1 cellular context compared by ENCODE assay signal in the genomic region with DNA sequence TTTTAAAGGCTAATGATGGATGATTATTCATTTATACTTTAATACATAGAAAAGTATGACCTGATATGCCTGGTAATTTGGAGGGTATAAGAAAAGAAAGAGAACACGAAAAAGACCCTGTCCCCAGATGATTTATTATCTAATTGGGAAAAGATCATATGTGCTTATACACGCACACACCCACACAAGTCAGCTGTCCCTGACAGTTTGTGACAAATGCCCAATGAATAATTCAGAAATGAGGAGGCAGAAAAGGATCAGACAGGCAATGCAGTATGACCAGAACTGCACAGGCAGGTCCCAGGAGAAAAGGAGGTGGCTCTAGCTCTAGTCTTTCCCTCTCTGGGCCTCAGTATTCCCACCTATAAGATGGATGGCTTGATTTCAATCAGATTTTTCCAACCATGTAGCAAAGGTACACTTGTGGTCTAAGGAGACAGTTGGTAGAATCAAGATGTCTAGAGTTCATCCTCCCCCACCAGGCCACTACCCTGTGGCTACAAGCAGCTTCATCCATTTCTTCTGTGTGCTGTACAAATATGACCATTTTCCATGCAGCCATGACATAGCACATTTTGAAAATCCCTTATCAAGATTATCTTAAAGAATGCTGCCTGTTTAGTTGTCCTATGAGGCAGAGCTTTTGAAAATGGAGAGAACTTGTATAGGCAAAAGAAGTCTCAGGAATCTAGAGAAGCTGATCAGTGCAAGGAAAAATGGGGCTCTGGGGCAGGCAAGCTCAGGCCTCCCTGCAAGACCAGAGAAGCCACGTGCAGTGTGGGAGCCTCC.
TF ChIP-seq lines count a peak whose summit lies in the region.

No MANE protein-coding gene starts in this region.

TF ChIP-seq in K562, 482 proteins besides CTCF, POLR2A, EP300 and RAD21 (continued from another document and continues in another):
- TF ChIP-seq, protein P1, sequence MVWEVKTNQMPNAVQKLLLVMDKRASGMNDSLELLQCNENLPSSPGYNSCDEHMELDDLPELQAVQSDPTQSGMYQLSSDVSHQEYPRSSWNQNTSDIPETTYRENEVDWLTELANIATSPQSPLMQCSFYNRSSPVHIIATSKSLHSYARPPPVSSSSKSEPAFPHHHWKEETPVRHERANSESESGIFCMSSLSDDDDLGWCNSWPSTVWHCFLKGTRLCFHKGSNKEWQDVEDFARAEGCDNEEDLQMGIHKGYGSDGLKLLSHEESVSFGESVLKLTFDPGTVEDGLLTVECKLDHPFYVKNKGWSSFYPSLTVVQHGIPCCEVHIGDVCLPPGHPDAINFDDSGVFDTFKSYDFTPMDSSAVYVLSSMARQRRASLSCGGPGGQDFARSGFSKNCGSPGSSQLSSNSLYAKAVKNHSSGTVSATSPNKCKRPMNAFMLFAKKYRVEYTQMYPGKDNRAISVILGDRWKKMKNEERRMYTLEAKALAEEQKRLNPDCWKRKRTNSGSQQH (CRISPR knock-in tag; IDR thresholded peaks at IDR 0.05), result no peak
- TF ChIP-seq ADNP (tag; IDR thresholded peaks at IDR 0.05) (peak; percentile 43; the same call in 1 of the 2 replicates), ZBTB1 (CRISPR knock-in tag; IDR thresholded peaks at IDR 0.05; ENCODE audit: borderline replicate concordance, low read depth) (no peak), NFE2 (IDR thresholded peaks at IDR 0.05; ENCODE audit: low read depth) (peak; percentile 93), ZNF282 (CRISPR knock-in tag; IDR thresholded peaks at IDR 0.05) (no peak), PHF20 (IDR thresholded peaks at IDR 0.05; ENCODE audit: partially characterized antibody) (no peak), ATF4 (CRISPR knock-in tag; IDR thresholded peaks at IDR 0.05) (0 out of 2 replicates have a peak, but pooled peaks have one; percentile 41), SP2 (IDR thresholded peaks at IDR 0.05; ENCODE audit: extremely low read depth, low read depth, low read length, poor library complexity, severe bottlenecking) (no peak), LCOR (CRISPR knock-in tag; IDR thresholded peaks at IDR 0.05) (no peak), HEY1 (CRISPR knock-in tag; IDR thresholded peaks at IDR 0.05; ENCODE audit: borderline replicate concordance) (0 out of 2 replicates have a peak, but pooled peaks have one; percentile 19), ZNF134 (CRISPR knock-in tag; conservative IDR thresholded peaks at IDR 0.05) (0 out of 2 replicates have a peak, but pooled peaks have one; percentile 34), CCNT2 (IDR thresholded peaks at IDR 0.05; ENCODE audit: borderline replicate concordance, extremely low read depth, insufficient read length, low read depth, low read length) (no peak), MCM3 (IDR thresholded peaks at IDR 0.05) (no peak), XRCC4 (IDR thresholded peaks at IDR 0.05; ENCODE audit: extremely low read depth, insufficient read depth, insufficient read length) (no peak), HNRNPK (IDR thresholded peaks at IDR 0.05; ENCODE audit: low read depth, low read length, poor library complexity, severe bottlenecking) (no peak), ZBTB40 (IDR thresholded peaks at IDR 0.05) (no peak), ZBTB40 (CRISPR knock-in tag; IDR thresholded peaks at IDR 0.05) (no peak), NR2C1 (IDR thresholded peaks at IDR 0.05) (no peak), NR2C1 (tag; IDR thresholded peaks at IDR 0.05) (peak; percentile 19; the same call in 1 of the 2 replicates), CTBP1 (IDR thresholded peaks at IDR 0.05; ENCODE audit: borderline replicate concordance) (0 out of 2 replicates have a peak, but pooled peaks have one; percentile 32), ARID1B (IDR thresholded peaks at IDR 0.05) (peak; percentile 58; the same call in 1 of the 2 replicates), ELF4 (CRISPR knock-in tag; IDR thresholded peaks at IDR 0.05) (0 out of 2 replicates have a peak, but pooled peaks have one; percentile 27), TAF7 (tag; IDR thresholded peaks at IDR 0.05) (0 out of 2 replicates have a peak, but pooled peaks have one; percentile 10), ZNF707 (CRISPR knock-in tag; conservative IDR thresholded peaks at IDR 0.05) (no peak), FOXJ3 (CRISPR knock-in tag; IDR thresholded peaks at IDR 0.05) (no peak), NFIX (CRISPR knock-in tag; IDR thresholded peaks at IDR 0.05; ENCODE audit: low read depth) (no peak), C11orf30 (IDR thresholded peaks at IDR 0.05; ENCODE audit: low read depth) (peak; percentile 89), TEAD4 (IDR thresholded peaks at IDR 0.05; ENCODE audit: low read length) (peak; percentile 39; the same call in 1 of the 2 replicates), TEAD4 (CRISPR knock-in tag; IDR thresholded peaks at IDR 0.05; ENCODE audit: borderline replicate concordance) (no peak), ATF7 (IDR thresholded peaks at IDR 0.05) (no peak), HIVEP1 (CRISPR knock-in tag; IDR thresholded peaks at IDR 0.05) (0 out of 2 replicates have a peak, but pooled peaks have one; percentile 7), GATAD2B (IDR thresholded peaks at IDR 0.05; ENCODE audit: borderline replicate concordance) (no peak), PTRF (tag; IDR thresholded peaks at IDR 0.05) (no peak), TCFL5 (CRISPR knock-in tag; conservative IDR thresholded peaks at IDR 0.05) (peak; percentile 68), TEAD1 (CRISPR knock-in tag; IDR thresholded peaks at IDR 0.05) (peak in 1 of 2 experiments; percentile 79; a peak in 2 of 4 replicates), ZNF253 (CRISPR knock-in tag; conservative IDR thresholded peaks at IDR 0.05) (no peak), ZNF121 (CRISPR knock-in tag; conservative IDR thresholded peaks at IDR 0.05) (no peak), ZNF316 (IDR thresholded peaks at IDR 0.05) (peak; percentile 93), GATAD2A (IDR thresholded peaks at IDR 0.05) (no peak)
- TF ChIP-seq, protein P2, sequence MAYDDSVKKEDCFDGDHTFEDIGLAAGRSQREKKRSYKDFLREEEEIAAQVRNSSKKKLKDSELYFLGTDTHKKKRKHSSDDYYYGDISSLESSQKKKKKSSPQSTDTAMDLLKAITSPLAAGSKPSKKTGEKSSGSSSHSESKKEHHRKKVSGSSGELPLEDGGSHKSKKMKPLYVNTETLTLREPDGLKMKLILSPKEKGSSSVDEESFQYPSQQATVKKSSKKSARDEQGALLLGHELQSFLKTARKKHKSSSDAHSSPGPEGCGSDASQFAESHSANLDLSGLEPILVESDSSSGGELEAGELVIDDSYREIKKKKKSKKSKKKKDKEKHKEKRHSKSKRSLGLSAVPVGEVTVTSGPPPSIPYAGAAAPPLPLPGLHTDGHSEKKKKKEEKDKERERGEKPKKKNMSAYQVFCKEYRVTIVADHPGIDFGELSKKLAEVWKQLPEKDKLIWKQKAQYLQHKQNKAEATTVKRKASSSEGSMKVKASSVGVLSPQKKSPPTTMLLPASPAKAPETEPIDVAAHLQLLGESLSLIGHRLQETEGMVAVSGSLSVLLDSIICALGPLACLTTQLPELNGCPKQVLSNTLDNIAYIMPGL (CRISPR knock-in tag; IDR thresholded peaks at IDR 0.05), result no peak
- TF ChIP-seq, protein P3, sequence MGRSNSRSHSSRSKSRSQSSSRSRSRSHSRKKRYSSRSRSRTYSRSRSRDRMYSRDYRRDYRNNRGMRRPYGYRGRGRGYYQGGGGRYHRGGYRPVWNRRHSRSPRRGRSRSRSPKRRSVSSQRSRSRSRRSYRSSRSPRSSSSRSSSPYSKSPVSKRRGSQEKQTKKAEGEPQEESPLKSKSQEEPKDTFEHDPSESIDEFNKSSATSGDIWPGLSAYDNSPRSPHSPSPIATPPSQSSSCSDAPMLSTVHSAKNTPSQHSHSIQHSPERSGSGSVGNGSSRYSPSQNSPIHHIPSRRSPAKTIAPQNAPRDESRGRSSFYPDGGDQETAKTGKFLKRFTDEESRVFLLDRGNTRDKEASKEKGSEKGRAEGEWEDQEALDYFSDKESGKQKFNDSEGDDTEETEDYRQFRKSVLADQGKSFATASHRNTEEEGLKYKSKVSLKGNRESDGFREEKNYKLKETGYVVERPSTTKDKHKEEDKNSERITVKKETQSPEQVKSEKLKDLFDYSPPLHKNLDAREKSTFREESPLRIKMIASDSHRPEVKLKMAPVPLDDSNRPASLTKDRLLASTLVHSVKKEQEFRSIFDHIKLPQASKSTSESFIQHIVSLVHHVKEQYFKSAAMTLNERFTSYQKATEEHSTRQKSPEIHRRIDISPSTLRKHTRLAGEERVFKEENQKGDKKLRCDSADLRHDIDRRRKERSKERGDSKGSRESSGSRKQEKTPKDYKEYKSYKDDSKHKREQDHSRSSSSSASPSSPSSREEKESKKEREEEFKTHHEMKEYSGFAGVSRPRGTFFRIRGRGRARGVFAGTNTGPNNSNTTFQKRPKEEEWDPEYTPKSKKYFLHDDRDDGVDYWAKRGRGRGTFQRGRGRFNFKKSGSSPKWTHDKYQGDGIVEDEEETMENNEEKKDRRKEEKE (IDR thresholded peaks at IDR 0.05; ENCODE audit: borderline replicate concordance in 1 of 2, control insufficient read depth in 1 of 2, low read depth in 2 of 2, low read length in 1 of 2), result no peak
